11 cellular contexts compared by ENCODE assay signal in genomic region chr3:119235151-119235550, GRCh38. TPM values are rescaled to one million over a fixed set of nuclear protein-coding genes. Genes with fewer than 3 reads are reported as not detected.
DNase-seq lines count a peak whose midpoint lies in the region; ATAC-seq, FAIRE-seq and TF ChIP-seq lines count a peak whose summit lies in the region.
"Had no signal": no experiment of that assay in that cellular context is flagged by ENCODE, and none has a peak within 500 bp of the region (broad histone marks: within the 10 kb centered on the region; RNA-seq: fewer than 3 reads in every experiment).

No MANE protein-coding gene starts in this region.

- H3K23me2 ChIP-seq in H9 (ENCODE audit: insufficient read length, low read depth, low read length, poor library complexity, severe bottlenecking): peaks cover 7% of the 10 kb centered on the region

- H3K56ac ChIP-seq in H9 (ENCODE audit: insufficient read length, low read depth, low read length): no peak overlapping the region

- ATAC-seq in A549 (peak in 1 of 2 experiments; percentile 11; a peak in 3 of 6 replicates), GM21717 (IDR thresholded peaks at IDR 0.05; ENCODE audit: unreplicated experiment) (no peak), GM19351 (IDR thresholded peaks at IDR 0.05; ENCODE audit: unreplicated experiment) (no peak)
- ATAC-seq in activated CD8-positive, alpha-beta T cell treated with anti-CD3 and anti-CD28 coated beads for 36 hours: no peak

- H3K14ac ChIP-seq in H9 (ENCODE audit: insufficient read depth, low read length): no peak overlapping the region

- no peak overlapping the region for H4K91ac ChIP-seq in H9 (ENCODE audit: insufficient read length, low read depth, low read length)

- H3K23ac ChIP-seq in H9 (ENCODE audit: insufficient read length, low read depth, low read length): no peak overlapping the region

- FAIRE-seq in A549 (lab: Jason Lieb, UNC): no peak

- H4K20me1 ChIP-seq in H9 (ENCODE audit: control insufficient read depth, insufficient read depth, insufficient read length): no peaks in the 10 kb centered on the region

- H3K18ac ChIP-seq in H9 (ENCODE audit: insufficient read length, low read depth, low read length): no peak overlapping the region

- TF ChIP-seq POLR2A in A549 (IDR thresholded peaks at IDR 0.05; ENCODE audit: low read length): no peak

- intact Hi-C loops in activated CD8-positive, alpha-beta T cell treated with anti-CD3 and anti-CD28 coated beads for 36 hours (cut with micrococcal nuclease): no loop called here

- CTCF ChIA-PET in A549 (lab: Yijun Ruan, JAX): no interaction called here
- CTCF ChIA-PET in activated CD8-positive, alpha-beta T cell treated with anti-CD3 and anti-CD28 coated beads for 36 hours (lab: Charles Lee): no interaction called here

- H3K79me1 ChIP-seq in H9 (ENCODE audit: insufficient read depth, low read depth, low read length, poor library complexity, severe bottlenecking): no peaks in the 10 kb centered on the region

- no peaks in the 10 kb centered on the region for H3K27me3 ChIP-seq in H9 (ENCODE audit: insufficient read depth, low read length)

- H3K27ac Mint-ChIP-seq in activated CD8-positive, alpha-beta T cell treated with anti-CD3 and anti-CD28 coated beads for 36 hours: peak overlapping the region; percentile 59
- H3K27ac Mint-ChIP-seq in H9: no peak overlapping the region
- H3K27ac Mint-ChIP-seq: nephron progenitor cell had no signal

- peaks cover 58% of the 10 kb centered on the region for H3K4me1 ChIP-seq in A549
- no peaks in the 10 kb centered on the region for H3K4me1 ChIP-seq in H9 (ENCODE audit: insufficient read depth, low read length)

- 0% methylated on average over 1 of the region's 1 CpG for WGBS in A549 (ENCODE audit: missing lambda C conversion rate)
- WGBS in H9 (ENCODE audit: extremely low coverage, insufficient read length, low lambda C conversion rate): no CpG with 5 or more reads among the region's 1 CpG

- POLR2A ChIA-PET in A549 (lab: Yijun Ruan, JAX): no interaction called here
- POLR2A ChIA-PET in activated CD8-positive, alpha-beta T cell treated with anti-CD3 and anti-CD28 coated beads for 36 hours (lab: Charles Lee): no interaction called here

- TF ChIP-seq RAD21 in A549 (conservative IDR thresholded peaks at IDR 0.05 in 1 of 2, IDR thresholded peaks at IDR 0.05 in 1 of 2): no peak

- H3K36me3 Mint-ChIP-seq in activated CD8-positive, alpha-beta T cell treated with anti-CD3 and anti-CD28 coated beads for 36 hours (ENCODE audit: low read depth): peaks cover 42% of the 10 kb centered on the region
- H3K36me3 Mint-ChIP-seq in H9 (ENCODE audit: insufficient read depth in 1 of 3, low read depth in 3 of 3): peaks cover 23 to 61% (median 59%) of the 10 kb centered on the region in 3 experiments; a peak in 6 of 7 replicates

- H3K4me2 ChIP-seq in A549 (peak overlapping the region; percentile 92), H9 (ENCODE audit: insufficient read depth, insufficient read length, low read length) (no peak overlapping the region)

- no peak overlapping the region for H2BK120ac ChIP-seq in H9 (ENCODE audit: low read depth, low read length, poor library complexity, severe bottlenecking)

- no peak overlapping the region for H3K4me3 ChIP-seq in A549

- DNase-seq in A549 (ENCODE audit: low read depth in 1 of 2, low spot score in 1 of 2) (peak in 1 of 2 experiments; percentile 27), GM03348 (ENCODE audit: low spot score) (peak; percentile 78), glomerular visceral epithelial cell (ENCODE audit: extremely low spot score) (peak; percentile 25), UCSD-AML1 (lab: John Stamatoyannopoulos, UW; ENCODE audit: unreplicated experiment) (no peak), H9 (no peak)
- DNase-seq in activated CD8-positive, alpha-beta T cell treated with anti-CD3 and anti-CD28 coated beads for 36 hours: no peak
- DNase-seq: NCI-H1930, nephron progenitor cell, WERI-Rb-1 had no signal

- H2AK5ac ChIP-seq in H9 (ENCODE audit: insufficient read length, low read length): no peak overlapping the region

- H4K8ac ChIP-seq in H9 (replicated peaks; ENCODE audit: insufficient read length, low read depth, low read length): no peak overlapping the region

- TF ChIP-seq CTCF in A549 (IDR thresholded peaks at IDR 0.05) (no peak), H9 (conservative IDR thresholded peaks at IDR 0.05) (no peak)
- no peak for TF ChIP-seq CTCF in activated CD8-positive, alpha-beta T cell treated with anti-CD3 and anti-CD28 coated beads for 36 hours (IDR thresholded peaks at IDR 0.05)

- H3K79me2 ChIP-seq in H9 (ENCODE audit: insufficient read depth, low read length): peaks cover 17% of the 10 kb centered on the region

- H2BK12ac ChIP-seq in H9 (ENCODE audit: insufficient read length, low read depth, low read length): no peak overlapping the region

- H3K4me1 Mint-ChIP-seq in activated CD8-positive, alpha-beta T cell treated with anti-CD3 and anti-CD28 coated beads for 36 hours (ENCODE audit: low read depth): peaks cover 56% of the 10 kb centered on the region
- peaks cover 8% of the 10 kb centered on the region in 2 experiments for H3K4me1 Mint-ChIP-seq in H9

- TF ChIP-seq EP300 in A549 (IDR thresholded peaks at IDR 0.05): no peak

- no peak overlapping the region for H2BK20ac ChIP-seq in H9 (ENCODE audit: low read depth, low read length, poor library complexity, severe bottlenecking)

- H2BK5ac ChIP-seq in H9 (ENCODE audit: insufficient read length, low read length): no peak overlapping the region

- H2BK15ac ChIP-seq in H9 (ENCODE audit: low read depth, low read length): no peak overlapping the region

- no peak overlapping the region for H3K9ac ChIP-seq in H9 (ENCODE audit: extremely low read depth, insufficient read length, low read length)

- no peak overlapping the region for H3K4ac ChIP-seq in H9 (ENCODE audit: low read depth, low read length)

- no peak overlapping the region for H3K4me3 Mint-ChIP-seq in activated CD8-positive, alpha-beta T cell treated with anti-CD3 and anti-CD28 coated beads for 36 hours
- no peak overlapping the region for H3K4me3 Mint-ChIP-seq in H9
- H3K4me3 Mint-ChIP-seq: nephron progenitor cell had no signal

- no peak overlapping the region for H4K5ac ChIP-seq in H9 (ENCODE audit: insufficient read length, low read depth, low read length)

- H3K9me3 Mint-ChIP-seq in activated CD8-positive, alpha-beta T cell treated with anti-CD3 and anti-CD28 coated beads for 36 hours: no peaks in the 10 kb centered on the region
- no peaks in the 10 kb centered on the region for H3K9me3 Mint-ChIP-seq in H9
- H3K9me3 Mint-ChIP-seq: nephron progenitor cell had no signal

- H2AFZ ChIP-seq in H9 (ENCODE audit: low read length): no peak overlapping the region

- no peak overlapping the region for H3T11ph ChIP-seq in H9 (ENCODE audit: low read length)

- H3K27ac ChIP-seq in A549 (peak overlapping the region; percentile 1 to 60; a peak in 3 of 6 replicates), H9 (ENCODE audit: insufficient read length, low read depth, low read length) (no peak overlapping the region)
- H3K27ac ChIP-seq: WERI-Rb-1 had no signal

- no peaks in the 10 kb centered on the region for H3K27me3 Mint-ChIP-seq in activated CD8-positive, alpha-beta T cell treated with anti-CD3 and anti-CD28 coated beads for 36 hours
- no peaks in the 10 kb centered on the region for H3K27me3 Mint-ChIP-seq in H9 (ENCODE audit: low read depth)

- H3K9me3 ChIP-seq in A549 (no peaks in the 10 kb centered on the region), H9 (ENCODE audit: control insufficient read depth, low read depth, low read length) (no peaks in the 10 kb centered on the region)

TF ChIP-seq in A549, 52 proteins besides CTCF, POLR2A, EP300 and RAD21 (continues in another document):
- TF ChIP-seq REST (IDR thresholded peaks at IDR 0.05) (no peak), CBX8 (IDR thresholded peaks at IDR 0.05) (no peak)

RNA-seq across cellular contexts. Expression of gene B4GALT4, which starts 5.5 kb away (rescaled TPM):
- polyA plus RNA-seq in A549 (2011; rRNA removed) (134 and 193 TPM in 2 replicates), A549 (2017; fragmentation: RNase III; extraction: RNeasy Plus Mini Kit Qiagen cat#74134 plus additional on column Dnase treatment) (95.1 to 101 TPM (median 98.6 TPM) in 3 replicates)
- 79.4 and 85.4 TPM in 2 replicates for polyA plus RNA-seq in A549 (2012; cell fraction: cytosol; rRNA removed)
- polyA plus RNA-seq in A549 (2012; cell fraction: nucleus; rRNA removed): 41.2 and 64.4 TPM in 2 replicates
- polyA minus RNA-seq in A549 (2011; rRNA and poly(A)+ RNA removed): 107 and 108 TPM in 2 replicates
- total RNA-seq in activated CD8-positive, alpha-beta T cell treated with anti-CD3 and anti-CD28 coated beads for 36 hours: 10 to 100 TPM; 13.3 to 15.2 TPM
- total RNA-seq in H9 (2021): 43.3 and 46.5 TPM in 2 replicates

RNA-seq across cellular contexts. Expression of gene ARHGAP31, which starts 59.0 kb away (rescaled TPM):
- polyA plus RNA-seq in A549 (2011; rRNA removed) (1.3 and 1.4 TPM in 2 replicates), A549 (2017; fragmentation: RNase III; extraction: RNeasy Plus Mini Kit Qiagen cat#74134 plus additional on column Dnase treatment) (0.68 to 0.94 TPM (median 0.93 TPM) in 3 replicates)
- polyA plus RNA-seq in A549 (2012; cell fraction: cytosol; rRNA removed): 0.26 and 0.31 TPM in 2 replicates
- 0.16 and 0.21 TPM in 2 replicates for polyA plus RNA-seq in A549 (2012; cell fraction: nucleus; rRNA removed)
- polyA minus RNA-seq in A549 (2011; rRNA and poly(A)+ RNA removed): 3.3 and 4.8 TPM in 2 replicates
- total RNA-seq in activated CD8-positive, alpha-beta T cell treated with anti-CD3 and anti-CD28 coated beads for 36 hours: 1 to 10 TPM; 6.6 to 8.0 TPM
- 2.2 and 2.4 TPM in 2 replicates for total RNA-seq in H9 (2021)

Comparison
In these comparisons a context has a peak if more than half of its experiments do, and no peak if none do; other contexts are left out.
1. DNase-seq: peak in GM03348 (single experiment) and glomerular visceral epithelial cell (single experiment); none in activated CD8-positive, alpha-beta T cell treated with anti-CD3 and anti-CD28 coated beads for 36 hours (single experiment), UCSD-AML1 (single experiment) and H9 (single experiment).